In the genomic region with DNA sequence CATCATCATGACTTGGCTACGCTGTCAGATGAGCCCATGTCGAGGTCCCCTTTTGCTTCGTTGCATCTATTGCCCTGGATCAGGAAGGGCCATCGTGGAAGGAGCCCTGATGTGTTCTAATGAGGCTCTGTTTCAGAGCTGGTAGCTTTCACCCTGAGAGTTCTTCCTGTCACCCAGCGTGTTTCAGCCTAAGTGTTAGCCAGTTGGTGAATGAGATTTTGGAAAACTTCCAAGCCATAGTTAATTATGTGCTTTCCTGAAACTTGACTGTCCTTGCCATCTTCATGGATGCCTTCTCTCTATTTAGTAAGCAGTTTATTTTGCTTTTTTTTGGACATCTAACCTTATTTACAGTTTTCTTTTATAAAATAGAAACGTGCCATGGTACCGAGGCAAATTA, we compare ENCODE assay signal across 23 cellular contexts.
"Had no signal": no experiment of that assay in that cellular context is flagged by ENCODE, and none has a peak within 500 bp of the region (broad histone marks: within the 10 kb centered on the region; RNA-seq: fewer than 3 reads in every experiment).

No MANE protein-coding gene starts in this region.

- H3K9me3 ChIP-seq: lower lobe of right lung, tibial nerve had no signal

- H3K36me3 ChIP-seq: lower lobe of right lung, tibial nerve had no signal

- H3K27me3 ChIP-seq: foreskin keratinocyte, hepatocyte, tibial nerve had no signal

- H3K36me3 Mint-ChIP-seq: activated naive CD4-positive, alpha-beta T cell treated with anti-CD3 and anti-CD28 coated beads, Interleukin-2, amount 10 ng/mL, durations not matched to agents 7 days and 5 days; immature natural killer cell; naive thymus-derived CD4-positive, alpha-beta T cell; stimulated activated effector memory CD8-positive, alpha-beta T cell treated with anti-CD3 and anti-CD28 coated beads, Interleukin-12 subunit alpha, Interleukin-12 subunit beta, amount 100 ng/mL, for 72 hours had no signal

- H3K27me3 Mint-ChIP-seq: activated CD4-positive, alpha-beta memory T cell treated with anti-CD3 and anti-CD28 coated beads, Interleukin-2, amount 10 ng/mL, durations not matched to agents 7 days and 5 days; activated CD4-positive, alpha-beta T cell treated with anti-CD3 and anti-CD28 coated beads, Interleukin-2, amount 10 ng/mL, durations not matched to agents 24 days and 14 days; activated naive CD4-positive, alpha-beta T cell treated with anti-CD3 and anti-CD28 coated beads, Interleukin-2, amount 10 ng/mL, durations not matched to agents 7 days and 5 days; naive thymus-derived CD4-positive, alpha-beta T cell; stimulated activated naive CD8-positive, alpha-beta T cell treated with anti-CD3 and anti-CD28 coated beads, Interleukin-15, amount 100 ng/mL, for 72 hours had no signal

- ATAC-seq: activated CD4-positive, CD25-positive, alpha-beta regulatory T cell treated with anti-CD3 and anti-CD28 coated beads, Interleukin-2, amount 50 U/mL, for 24 hours; foreskin keratinocyte; left lobe of liver; lower lobe of right lung; naive thymus-derived CD4-positive, alpha-beta T cell; sciatic nerve; stimulated activated effector memory CD8-positive, alpha-beta T cell treated with anti-CD3 and anti-CD28 coated beads, Interleukin-12 subunit alpha, Interleukin-12 subunit beta, amount 100 ng/mL, for 72 hours; stimulated activated naive CD8-positive, alpha-beta T cell treated with anti-CD3 and anti-CD28 coated beads, Interleukin-15, amount 100 ng/mL, for 72 hours had no signal

- H3K4me1 Mint-ChIP-seq: activated CD4-positive, alpha-beta memory T cell treated with anti-CD3 and anti-CD28 coated beads, Interleukin-2, amount 10 ng/mL, durations not matched to agents 7 days and 5 days; activated CD4-positive, alpha-beta T cell treated with anti-CD3 and anti-CD28 coated beads, Interleukin-2, amount 10 ng/mL, durations not matched to agents 24 days and 14 days; activated naive CD4-positive, alpha-beta T cell treated with anti-CD3 and anti-CD28 coated beads, Interleukin-2, amount 10 ng/mL, durations not matched to agents 7 days and 5 days; immature natural killer cell; naive thymus-derived CD4-positive, alpha-beta T cell; neural crest cell; stimulated activated effector memory CD8-positive, alpha-beta T cell treated with anti-CD3 and anti-CD28 coated beads, Interleukin-12 subunit alpha, Interleukin-12 subunit beta, amount 100 ng/mL, for 72 hours; stimulated activated naive CD8-positive, alpha-beta T cell treated with anti-CD3 and anti-CD28 coated beads, Interleukin-15, amount 100 ng/mL, for 72 hours had no signal

- DNase-seq: activated CD4-positive, alpha-beta memory T cell treated with anti-CD3 and anti-CD28 coated beads, Interleukin-2, amount 10 ng/mL, durations not matched to agents 7 days and 5 days; activated CD4-positive, alpha-beta T cell treated with anti-CD3 and anti-CD28 coated beads, Interleukin-2, amount 10 ng/mL, durations not matched to agents 24 days and 14 days; activated effector memory CD4-positive, alpha-beta T cell treated with anti-CD3 and anti-CD28 coated beads, Interleukin-2, amount 50 U/mL, for 16 hours; activated naive CD4-positive, alpha-beta T cell treated with anti-CD3 and anti-CD28 coated beads, Interleukin-2, amount 10 ng/mL, durations not matched to agents 7 days and 5 days; aorta; central memory CD4-positive, alpha-beta T cell; effector memory CD4-positive, alpha-beta T cell; foreskin keratinocyte; glutamatergic neuron; immature natural killer cell; lower lobe of right lung; naive thymus-derived CD4-positive, alpha-beta T cell; occipital lobe; small intestine; stimulated activated CD4-positive, alpha-beta T cell treated with anti-CD3 and anti-CD28 coated beads, Interleukin-2, amount 100 ng/mL, for 24 hours; stimulated activated naive CD8-positive, alpha-beta T cell treated with anti-CD3 and anti-CD28 coated beads, Interleukin-15, amount 100 ng/mL, for 72 hours had no signal

- H3K27ac Mint-ChIP-seq: activated CD4-positive, alpha-beta memory T cell treated with anti-CD3 and anti-CD28 coated beads, Interleukin-2, amount 10 ng/mL, durations not matched to agents 7 days and 5 days; activated CD4-positive, alpha-beta T cell treated with anti-CD3 and anti-CD28 coated beads, Interleukin-2, amount 10 ng/mL, durations not matched to agents 24 days and 14 days; activated naive CD4-positive, alpha-beta T cell treated with anti-CD3 and anti-CD28 coated beads, Interleukin-2, amount 10 ng/mL, durations not matched to agents 7 days and 5 days; immature natural killer cell; naive thymus-derived CD4-positive, alpha-beta T cell; stimulated activated effector memory CD8-positive, alpha-beta T cell treated with anti-CD3 and anti-CD28 coated beads, Interleukin-12 subunit alpha, Interleukin-12 subunit beta, amount 100 ng/mL, for 72 hours; stimulated activated naive CD8-positive, alpha-beta T cell treated with anti-CD3 and anti-CD28 coated beads, Interleukin-15, amount 100 ng/mL, for 72 hours had no signal

- H3K9me3 Mint-ChIP-seq: activated CD4-positive, alpha-beta T cell treated with anti-CD3 and anti-CD28 coated beads, Interleukin-2, amount 10 ng/mL, durations not matched to agents 24 days and 14 days; neural crest cell had no signal

- H3K27ac ChIP-seq: foreskin keratinocyte, hepatocyte, lower lobe of right lung, tibial nerve had no signal

- H3K4me3 Mint-ChIP-seq: activated CD4-positive, alpha-beta memory T cell treated with anti-CD3 and anti-CD28 coated beads, Interleukin-2, amount 10 ng/mL, durations not matched to agents 7 days and 5 days; activated CD4-positive, alpha-beta T cell treated with anti-CD3 and anti-CD28 coated beads, Interleukin-2, amount 10 ng/mL, durations not matched to agents 24 days and 14 days; activated naive CD4-positive, alpha-beta T cell treated with anti-CD3 and anti-CD28 coated beads, Interleukin-2, amount 10 ng/mL, durations not matched to agents 7 days and 5 days; immature natural killer cell; neural crest cell; stimulated activated effector memory CD8-positive, alpha-beta T cell treated with anti-CD3 and anti-CD28 coated beads, Interleukin-12 subunit alpha, Interleukin-12 subunit beta, amount 100 ng/mL, for 72 hours; stimulated activated naive CD8-positive, alpha-beta T cell treated with anti-CD3 and anti-CD28 coated beads, Interleukin-15, amount 100 ng/mL, for 72 hours had no signal

- H3K4me3 ChIP-seq: hepatocyte, lower lobe of right lung, tibial nerve had no signal
